1 cellular context compared by ENCODE assay signal in genomic region chr17:17792143-17792550, GRCh38.
A peak's percentile ranks its signal among the peaks of the same experiment; 100 is the strongest.
TF ChIP-seq lines count a peak whose summit lies in the region.

No MANE protein-coding gene starts in this region.

TF ChIP-seq in SK-N-SH treated with all-trans-retinoic acid at 6 μM for 48 hours, 23 proteins besides CTCF, POLR2A, EP300 and RAD21 (continued from another document):
- TF ChIP-seq PATZ1 (CRISPR knock-in tag; IDR thresholded peaks at IDR 0.05; ENCODE audit: borderline replicate concordance) (no peak), TCF4 (CRISPR knock-in tag; IDR thresholded peaks at IDR 0.05; ENCODE audit: borderline replicate concordance) (peak; percentile 60; the same call in 1 of the 2 replicates)
